Comparison of ENCODE assay signal across 1 cellular context in the genomic region with DNA sequence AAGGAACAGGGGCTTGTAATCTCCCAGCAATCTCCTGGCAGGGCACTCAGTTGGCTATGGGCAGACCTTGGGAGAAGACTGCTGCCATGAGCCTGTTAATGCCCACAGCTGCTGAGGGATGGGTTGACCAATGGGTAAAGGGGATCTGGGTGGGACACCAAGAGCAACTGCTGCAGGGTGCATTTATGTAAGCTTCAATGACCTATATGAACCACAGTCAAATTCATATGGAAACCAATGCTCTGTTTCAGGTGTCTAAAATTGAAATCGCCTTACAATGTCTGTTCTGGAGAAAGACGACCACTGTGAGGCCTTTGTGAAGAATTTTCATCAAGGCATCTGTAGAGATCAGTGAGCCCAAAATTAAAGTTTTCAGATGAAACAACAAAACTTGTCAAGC.
TF ChIP-seq lines count a peak whose summit lies in the region.

No MANE protein-coding gene starts in this region.

TF ChIP-seq in GM12878, 131 proteins besides CTCF, POLR2A, EP300 and RAD21:
- TF ChIP-seq SMAD5 (IDR thresholded peaks at IDR 0.05; ENCODE audit: low read depth), result no peak
- no peak for TF ChIP-seq CHD4 (IDR thresholded peaks at IDR 0.05)
- no peak for TF ChIP-seq ZNF217 (IDR thresholded peaks at IDR 0.05)
- 0 out of 2 replicates have a peak, but pooled peaks have one; percentile 9 for TF ChIP-seq RUNX3 (IDR thresholded peaks at IDR 0.05; ENCODE audit: low read length)
- no peak for TF ChIP-seq TAF1 (IDR thresholded peaks at IDR 0.05; ENCODE audit: borderline replicate concordance, low read depth, low read length)
- TF ChIP-seq, protein P1, sequence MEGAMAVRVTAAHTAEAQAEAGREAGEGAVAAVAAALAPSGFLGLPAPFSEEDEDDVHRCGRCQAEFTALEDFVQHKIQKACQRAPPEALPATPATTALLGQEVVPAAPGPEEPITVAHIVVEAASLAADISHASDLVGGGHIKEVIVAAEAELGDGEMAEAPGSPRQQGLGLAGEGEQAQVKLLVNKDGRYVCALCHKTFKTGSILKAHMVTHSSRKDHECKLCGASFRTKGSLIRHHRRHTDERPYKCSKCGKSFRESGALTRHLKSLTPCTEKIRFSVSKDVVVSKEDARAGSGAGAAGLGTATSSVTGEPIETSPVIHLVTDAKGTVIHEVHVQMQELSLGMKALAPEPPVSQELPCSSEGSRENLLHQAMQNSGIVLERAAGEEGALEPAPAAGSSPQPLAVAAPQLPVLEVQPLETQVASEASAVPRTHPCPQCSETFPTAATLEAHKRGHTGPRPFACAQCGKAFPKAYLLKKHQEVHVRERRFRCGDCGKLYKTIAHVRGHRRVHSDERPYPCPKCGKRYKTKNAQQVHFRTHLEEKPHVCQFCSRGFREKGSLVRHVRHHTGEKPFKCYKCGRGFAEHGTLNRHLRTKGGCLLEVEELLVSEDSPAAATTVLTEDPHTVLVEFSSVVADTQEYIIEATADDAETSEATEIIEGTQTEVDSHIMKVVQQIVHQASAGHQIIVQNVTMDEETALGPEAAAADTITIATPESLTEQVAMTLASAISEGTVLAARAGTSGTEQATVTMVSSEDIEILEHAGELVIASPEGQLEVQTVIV (IDR thresholded peaks at IDR 0.05; ENCODE audit: borderline replicate concordance, partially characterized antibody), result no peak
- 0 out of 2 replicates have a peak, but pooled peaks have one; percentile 25 for TF ChIP-seq JUNB (IDR thresholded peaks at IDR 0.05)
